1 cellular context compared by ENCODE assay signal in the genomic region with DNA sequence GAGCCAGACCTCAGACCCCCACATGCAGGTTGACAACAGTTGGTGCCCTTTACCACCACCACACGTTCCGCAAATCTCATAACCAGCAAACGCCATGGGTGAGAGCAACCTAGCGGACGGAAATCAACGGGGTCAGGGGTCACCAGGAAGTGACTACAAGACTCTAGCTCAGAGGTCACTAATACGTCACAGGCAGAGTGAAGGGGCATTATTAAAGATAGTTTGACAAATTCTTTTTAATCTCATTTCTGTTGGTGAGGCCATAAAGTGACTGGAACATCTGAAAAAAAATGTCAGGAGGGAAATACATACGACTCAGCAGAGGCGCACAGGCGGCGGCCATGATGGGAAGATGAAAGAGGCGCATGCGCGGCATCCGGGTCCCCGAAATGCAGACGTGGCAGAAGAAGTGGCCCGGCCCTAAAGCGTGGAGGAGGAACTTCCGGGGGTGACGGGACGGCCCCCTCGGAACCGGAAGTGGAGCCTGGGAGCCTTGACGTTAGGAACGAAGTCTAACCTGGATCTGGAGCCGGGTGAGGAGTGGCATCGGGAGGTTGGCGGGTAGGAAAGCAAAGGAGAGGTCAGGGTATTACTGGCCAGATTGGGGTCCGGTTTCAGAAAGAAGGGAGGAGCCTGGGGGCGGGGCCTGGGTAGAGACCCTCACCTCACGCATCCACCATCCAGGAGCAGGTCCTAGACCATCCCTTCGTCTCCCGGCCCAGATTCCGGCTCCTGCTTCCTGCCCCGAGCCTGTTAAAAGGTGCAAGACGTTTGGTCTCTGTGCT.
TF ChIP-seq lines count a peak whose summit lies in the region.

A gene with protein sequence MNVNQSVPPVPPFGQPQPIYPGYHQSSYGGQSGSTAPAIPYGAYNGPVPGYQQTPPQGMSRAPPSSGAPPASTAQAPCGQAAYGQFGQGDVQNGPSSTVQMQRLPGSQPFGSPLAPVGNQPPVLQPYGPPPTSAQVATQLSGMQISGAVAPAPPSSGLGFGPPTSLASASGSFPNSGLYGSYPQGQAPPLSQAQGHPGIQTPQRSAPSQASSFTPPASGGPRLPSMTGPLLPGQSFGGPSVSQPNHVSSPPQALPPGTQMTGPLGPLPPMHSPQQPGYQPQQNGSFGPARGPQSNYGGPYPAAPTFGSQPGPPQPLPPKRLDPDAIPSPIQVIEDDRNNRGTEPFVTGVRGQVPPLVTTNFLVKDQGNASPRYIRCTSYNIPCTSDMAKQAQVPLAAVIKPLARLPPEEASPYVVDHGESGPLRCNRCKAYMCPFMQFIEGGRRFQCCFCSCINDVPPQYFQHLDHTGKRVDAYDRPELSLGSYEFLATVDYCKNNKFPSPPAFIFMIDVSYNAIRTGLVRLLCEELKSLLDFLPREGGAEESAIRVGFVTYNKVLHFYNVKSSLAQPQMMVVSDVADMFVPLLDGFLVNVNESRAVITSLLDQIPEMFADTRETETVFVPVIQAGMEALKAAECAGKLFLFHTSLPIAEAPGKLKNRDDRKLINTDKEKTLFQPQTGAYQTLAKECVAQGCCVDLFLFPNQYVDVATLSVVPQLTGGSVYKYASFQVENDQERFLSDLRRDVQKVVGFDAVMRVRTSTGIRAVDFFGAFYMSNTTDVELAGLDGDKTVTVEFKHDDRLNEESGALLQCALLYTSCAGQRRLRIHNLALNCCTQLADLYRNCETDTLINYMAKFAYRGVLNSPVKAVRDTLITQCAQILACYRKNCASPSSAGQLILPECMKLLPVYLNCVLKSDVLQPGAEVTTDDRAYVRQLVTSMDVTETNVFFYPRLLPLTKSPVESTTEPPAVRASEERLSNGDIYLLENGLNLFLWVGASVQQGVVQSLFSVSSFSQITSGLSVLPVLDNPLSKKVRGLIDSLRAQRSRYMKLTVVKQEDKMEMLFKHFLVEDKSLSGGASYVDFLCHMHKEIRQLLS (plus strand): TSS at position 468 of the 785 bp plus-strand sequence. CDS start 2,461 bp downstream, outside the sequence.

TF ChIP-seq in HEK293, 187 proteins besides CTCF, POLR2A, EP300 and RAD21 (continued from another document and continues in another):
- TF ChIP-seq IKZF3 (tag by site-specific recombination; IDR thresholded peaks at IDR 0.05) (0 out of 2 replicates have a peak, but pooled peaks have one; percentile 17), ZNF660 (tag by site-specific recombination; IDR thresholded peaks at IDR 0.05) (peak; percentile 82), ZNF629 (tag by site-specific recombination; IDR thresholded peaks at IDR 0.05) (peak; percentile 99), TCF7L2 (IDR thresholded peaks at IDR 0.05; ENCODE audit: borderline replicate concordance, low read depth, low read length) (no peak), ZNF433 (tag by site-specific recombination; IDR thresholded peaks at IDR 0.05; ENCODE audit: low read depth) (no peak), ZNF529 (tag by site-specific recombination; IDR thresholded peaks at IDR 0.05; ENCODE audit: insufficient replicate concordance) (no peak), KLF1 (tag by site-specific recombination; IDR thresholded peaks at IDR 0.05) (no peak), ZNF624 (tag by site-specific recombination; IDR thresholded peaks at IDR 0.05) (no peak), ZBTB8A (tag by site-specific recombination; IDR thresholded peaks at IDR 0.05) (peak; percentile 47), ZNF501 (tag by site-specific recombination; IDR thresholded peaks at IDR 0.05) (peak; percentile 88), ZNF654 (tag by site-specific recombination; IDR thresholded peaks at IDR 0.05; ENCODE audit: low read depth) (0 out of 2 replicates have a peak, but pooled peaks have one; percentile 4), ZNF423 (tag by site-specific recombination; IDR thresholded peaks at IDR 0.05) (no peak), ZNF274 (IDR thresholded peaks at IDR 0.05; ENCODE audit: low read length) (no peak), ZNF274 (tag by site-specific recombination; IDR thresholded peaks at IDR 0.05; ENCODE audit: borderline replicate concordance) (no peak), MEIS1 (CRISPR knock-in tag; IDR thresholded peaks at IDR 0.05; ENCODE audit: borderline replicate concordance) (no peak), GLI2 (tag by site-specific recombination; IDR thresholded peaks at IDR 0.05; ENCODE audit: borderline replicate concordance, low read depth) (no peak), ZFP69B (tag by site-specific recombination; IDR thresholded peaks at IDR 0.05) (peak; percentile 14; the same call in 1 of the 2 replicates), GLIS2 (tag by site-specific recombination; IDR thresholded peaks at IDR 0.05) (peak; percentile 80; the same call in 1 of the 2 replicates), ZNF324 (tag by site-specific recombination; IDR thresholded peaks at IDR 0.05) (0 out of 2 replicates have a peak, but pooled peaks have one; percentile 24), HOXA7 (CRISPR knock-in tag; IDR thresholded peaks at IDR 0.05; ENCODE audit: borderline replicate concordance) (no peak)
- TF ChIP-seq, protein P1, sequence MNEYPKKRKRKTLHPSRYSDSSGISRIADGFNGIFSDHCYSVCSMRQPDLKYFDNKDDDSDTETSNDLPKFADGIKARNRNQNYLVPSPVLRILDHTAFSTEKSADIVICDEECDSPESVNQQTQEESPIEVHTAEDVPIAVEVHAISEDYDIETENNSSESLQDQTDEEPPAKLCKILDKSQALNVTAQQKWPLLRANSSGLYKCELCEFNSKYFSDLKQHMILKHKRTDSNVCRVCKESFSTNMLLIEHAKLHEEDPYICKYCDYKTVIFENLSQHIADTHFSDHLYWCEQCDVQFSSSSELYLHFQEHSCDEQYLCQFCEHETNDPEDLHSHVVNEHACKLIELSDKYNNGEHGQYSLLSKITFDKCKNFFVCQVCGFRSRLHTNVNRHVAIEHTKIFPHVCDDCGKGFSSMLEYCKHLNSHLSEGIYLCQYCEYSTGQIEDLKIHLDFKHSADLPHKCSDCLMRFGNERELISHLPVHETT (tag by site-specific recombination; IDR thresholded peaks at IDR 0.05), result peak; percentile 91
- TF ChIP-seq, protein P2, sequence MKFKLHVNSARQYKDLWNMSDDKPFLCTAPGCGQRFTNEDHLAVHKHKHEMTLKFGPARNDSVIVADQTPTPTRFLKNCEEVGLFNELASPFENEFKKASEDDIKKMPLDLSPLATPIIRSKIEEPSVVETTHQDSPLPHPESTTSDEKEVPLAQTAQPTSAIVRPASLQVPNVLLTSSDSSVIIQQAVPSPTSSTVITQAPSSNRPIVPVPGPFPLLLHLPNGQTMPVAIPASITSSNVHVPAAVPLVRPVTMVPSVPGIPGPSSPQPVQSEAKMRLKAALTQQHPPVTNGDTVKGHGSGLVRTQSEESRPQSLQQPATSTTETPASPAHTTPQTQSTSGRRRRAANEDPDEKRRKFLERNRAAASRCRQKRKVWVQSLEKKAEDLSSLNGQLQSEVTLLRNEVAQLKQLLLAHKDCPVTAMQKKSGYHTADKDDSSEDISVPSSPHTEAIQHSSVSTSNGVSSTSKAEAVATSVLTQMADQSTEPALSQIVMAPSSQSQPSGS (tag by site-specific recombination; IDR thresholded peaks at IDR 0.05; ENCODE audit: low read depth), result 0 out of 2 replicates have a peak, but pooled peaks have one; percentile 3
- TF ChIP-seq, protein P3, sequence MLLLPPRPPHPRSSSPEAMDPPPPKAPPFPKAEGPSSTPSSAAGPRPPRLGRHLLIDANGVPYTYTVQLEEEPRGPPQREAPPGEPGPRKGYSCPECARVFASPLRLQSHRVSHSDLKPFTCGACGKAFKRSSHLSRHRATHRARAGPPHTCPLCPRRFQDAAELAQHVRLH (tag by site-specific recombination; IDR thresholded peaks at IDR 0.05), result peak; percentile 75
- TF ChIP-seq, protein P4, sequence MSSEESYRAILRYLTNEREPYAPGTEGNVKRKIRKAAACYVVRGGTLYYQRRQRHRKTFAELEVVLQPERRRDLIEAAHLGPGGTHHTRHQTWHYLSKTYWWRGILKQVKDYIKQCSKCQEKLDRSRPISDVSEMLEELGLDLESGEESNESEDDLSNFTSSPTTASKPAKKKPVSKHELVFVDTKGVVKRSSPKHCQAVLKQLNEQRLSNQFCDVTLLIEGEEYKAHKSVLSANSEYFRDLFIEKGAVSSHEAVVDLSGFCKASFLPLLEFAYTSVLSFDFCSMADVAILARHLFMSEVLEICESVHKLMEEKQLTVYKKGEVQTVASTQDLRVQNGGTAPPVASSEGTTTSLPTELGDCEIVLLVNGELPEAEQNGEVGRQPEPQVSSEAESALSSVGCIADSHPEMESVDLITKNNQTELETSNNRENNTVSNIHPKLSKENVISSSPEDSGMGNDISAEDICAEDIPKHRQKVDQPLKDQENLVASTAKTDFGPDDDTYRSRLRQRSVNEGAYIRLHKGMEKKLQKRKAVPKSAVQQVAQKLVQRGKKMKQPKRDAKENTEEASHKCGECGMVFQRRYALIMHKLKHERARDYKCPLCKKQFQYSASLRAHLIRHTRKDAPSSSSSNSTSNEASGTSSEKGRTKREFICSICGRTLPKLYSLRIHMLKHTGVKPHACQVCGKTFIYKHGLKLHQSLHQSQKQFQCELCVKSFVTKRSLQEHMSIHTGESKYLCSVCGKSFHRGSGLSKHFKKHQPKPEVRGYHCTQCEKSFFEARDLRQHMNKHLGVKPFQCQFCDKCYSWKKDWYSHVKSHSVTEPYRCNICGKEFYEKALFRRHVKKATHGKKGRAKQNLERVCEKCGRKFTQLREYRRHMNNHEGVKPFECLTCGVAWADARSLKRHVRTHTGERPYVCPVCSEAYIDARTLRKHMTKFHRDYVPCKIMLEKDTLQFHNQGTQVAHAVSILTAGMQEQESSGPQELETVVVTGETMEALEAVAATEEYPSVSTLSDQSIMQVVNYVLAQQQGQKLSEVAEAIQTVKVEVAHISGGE (tag by site-specific recombination; conservative IDR thresholded peaks at IDR 0.05; ENCODE audit: low read depth), result peak; percentile 96
- TF ChIP-seq, protein P5, sequence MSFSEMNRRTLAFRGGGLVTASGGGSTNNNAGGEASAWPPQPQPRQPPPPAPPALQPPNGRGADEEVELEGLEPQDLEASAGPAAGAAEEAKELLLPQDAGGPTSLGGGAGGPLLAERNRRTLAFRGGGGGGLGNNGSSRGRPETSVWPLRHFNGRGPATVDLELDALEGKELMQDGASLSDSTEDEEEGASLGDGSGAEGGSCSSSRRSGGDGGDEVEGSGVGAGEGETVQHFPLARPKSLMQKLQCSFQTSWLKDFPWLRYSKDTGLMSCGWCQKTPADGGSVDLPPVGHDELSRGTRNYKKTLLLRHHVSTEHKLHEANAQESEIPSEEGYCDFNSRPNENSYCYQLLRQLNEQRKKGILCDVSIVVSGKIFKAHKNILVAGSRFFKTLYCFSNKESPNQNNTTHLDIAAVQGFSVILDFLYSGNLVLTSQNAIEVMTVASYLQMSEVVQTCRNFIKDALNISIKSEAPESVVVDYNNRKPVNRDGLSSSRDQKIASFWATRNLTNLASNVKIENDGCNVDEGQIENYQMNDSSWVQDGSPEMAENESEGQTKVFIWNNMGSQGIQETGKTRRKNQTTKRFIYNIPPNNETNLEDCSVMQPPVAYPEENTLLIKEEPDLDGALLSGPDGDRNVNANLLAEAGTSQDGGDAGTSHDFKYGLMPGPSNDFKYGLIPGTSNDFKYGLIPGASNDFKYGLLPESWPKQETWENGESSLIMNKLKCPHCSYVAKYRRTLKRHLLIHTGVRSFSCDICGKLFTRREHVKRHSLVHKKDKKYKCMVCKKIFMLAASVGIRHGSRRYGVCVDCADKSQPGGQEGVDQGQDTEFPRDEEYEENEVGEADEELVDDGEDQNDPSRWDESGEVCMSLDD (tag by site-specific recombination; IDR thresholded peaks at IDR 0.05), result peak; percentile 60; the same call in 1 of the 2 replicates
- TF ChIP-seq, protein P6, sequence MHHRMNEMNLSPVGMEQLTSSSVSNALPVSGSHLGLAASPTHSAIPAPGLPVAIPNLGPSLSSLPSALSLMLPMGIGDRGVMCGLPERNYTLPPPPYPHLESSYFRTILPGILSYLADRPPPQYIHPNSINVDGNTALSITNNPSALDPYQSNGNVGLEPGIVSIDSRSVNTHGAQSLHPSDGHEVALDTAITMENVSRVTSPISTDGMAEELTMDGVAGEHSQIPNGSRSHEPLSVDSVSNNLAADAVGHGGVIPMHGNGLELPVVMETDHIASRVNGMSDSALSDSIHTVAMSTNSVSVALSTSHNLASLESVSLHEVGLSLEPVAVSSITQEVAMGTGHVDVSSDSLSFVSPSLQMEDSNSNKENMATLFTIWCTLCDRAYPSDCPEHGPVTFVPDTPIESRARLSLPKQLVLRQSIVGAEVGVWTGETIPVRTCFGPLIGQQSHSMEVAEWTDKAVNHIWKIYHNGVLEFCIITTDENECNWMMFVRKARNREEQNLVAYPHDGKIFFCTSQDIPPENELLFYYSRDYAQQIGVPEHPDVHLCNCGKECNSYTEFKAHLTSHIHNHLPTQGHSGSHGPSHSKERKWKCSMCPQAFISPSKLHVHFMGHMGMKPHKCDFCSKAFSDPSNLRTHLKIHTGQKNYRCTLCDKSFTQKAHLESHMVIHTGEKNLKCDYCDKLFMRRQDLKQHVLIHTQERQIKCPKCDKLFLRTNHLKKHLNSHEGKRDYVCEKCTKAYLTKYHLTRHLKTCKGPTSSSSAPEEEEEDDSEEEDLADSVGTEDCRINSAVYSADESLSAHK (tag by site-specific recombination; IDR thresholded peaks at IDR 0.05), result no peak
- TF ChIP-seq, protein P7, sequence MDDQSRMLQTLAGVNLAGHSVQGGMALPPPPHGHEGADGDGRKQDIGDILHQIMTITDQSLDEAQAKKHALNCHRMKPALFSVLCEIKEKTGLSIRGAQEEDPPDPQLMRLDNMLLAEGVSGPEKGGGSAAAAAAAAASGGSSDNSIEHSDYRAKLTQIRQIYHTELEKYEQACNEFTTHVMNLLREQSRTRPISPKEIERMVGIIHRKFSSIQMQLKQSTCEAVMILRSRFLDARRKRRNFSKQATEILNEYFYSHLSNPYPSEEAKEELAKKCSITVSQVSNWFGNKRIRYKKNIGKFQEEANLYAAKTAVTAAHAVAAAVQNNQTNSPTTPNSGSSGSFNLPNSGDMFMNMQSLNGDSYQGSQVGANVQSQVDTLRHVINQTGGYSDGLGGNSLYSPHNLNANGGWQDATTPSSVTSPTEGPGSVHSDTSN (CRISPR knock-in tag; IDR thresholded peaks at IDR 0.05), result no peak
- TF ChIP-seq, protein P8, sequence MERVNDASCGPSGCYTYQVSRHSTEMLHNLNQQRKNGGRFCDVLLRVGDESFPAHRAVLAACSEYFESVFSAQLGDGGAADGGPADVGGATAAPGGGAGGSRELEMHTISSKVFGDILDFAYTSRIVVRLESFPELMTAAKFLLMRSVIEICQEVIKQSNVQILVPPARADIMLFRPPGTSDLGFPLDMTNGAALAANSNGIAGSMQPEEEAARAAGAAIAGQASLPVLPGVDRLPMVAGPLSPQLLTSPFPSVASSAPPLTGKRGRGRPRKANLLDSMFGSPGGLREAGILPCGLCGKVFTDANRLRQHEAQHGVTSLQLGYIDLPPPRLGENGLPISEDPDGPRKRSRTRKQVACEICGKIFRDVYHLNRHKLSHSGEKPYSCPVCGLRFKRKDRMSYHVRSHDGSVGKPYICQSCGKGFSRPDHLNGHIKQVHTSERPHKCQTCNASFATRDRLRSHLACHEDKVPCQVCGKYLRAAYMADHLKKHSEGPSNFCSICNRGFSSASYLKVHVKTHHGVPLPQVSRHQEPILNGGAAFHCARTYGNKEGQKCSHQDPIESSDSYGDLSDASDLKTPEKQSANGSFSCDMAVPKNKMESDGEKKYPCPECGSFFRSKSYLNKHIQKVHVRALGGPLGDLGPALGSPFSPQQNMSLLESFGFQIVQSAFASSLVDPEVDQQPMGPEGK (tag by site-specific recombination; IDR thresholded peaks at IDR 0.05), result peak; percentile 99
- TF ChIP-seq, protein P9, sequence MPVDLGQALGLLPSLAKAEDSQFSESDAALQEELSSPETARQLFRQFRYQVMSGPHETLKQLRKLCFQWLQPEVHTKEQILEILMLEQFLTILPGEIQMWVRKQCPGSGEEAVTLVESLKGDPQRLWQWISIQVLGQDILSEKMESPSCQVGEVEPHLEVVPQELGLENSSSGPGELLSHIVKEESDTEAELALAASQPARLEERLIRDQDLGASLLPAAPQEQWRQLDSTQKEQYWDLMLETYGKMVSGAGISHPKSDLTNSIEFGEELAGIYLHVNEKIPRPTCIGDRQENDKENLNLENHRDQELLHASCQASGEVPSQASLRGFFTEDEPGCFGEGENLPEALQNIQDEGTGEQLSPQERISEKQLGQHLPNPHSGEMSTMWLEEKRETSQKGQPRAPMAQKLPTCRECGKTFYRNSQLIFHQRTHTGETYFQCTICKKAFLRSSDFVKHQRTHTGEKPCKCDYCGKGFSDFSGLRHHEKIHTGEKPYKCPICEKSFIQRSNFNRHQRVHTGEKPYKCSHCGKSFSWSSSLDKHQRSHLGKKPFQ (tag by site-specific recombination; IDR thresholded peaks at IDR 0.05), result peak; percentile 64; the same call in 1 of the 2 replicates
